In genomic region chr3:72517804-72518442, GRCh38 we compare ENCODE assay signal across 29 cellular contexts.
DNase-seq lines count a peak whose midpoint lies in the region; FAIRE-seq and TF ChIP-seq lines count a peak whose summit lies in the region.
"Had no signal": no experiment of that assay in that cellular context is flagged by ENCODE, and none has a peak within 500 bp of the region (broad histone marks: within the 10 kb centered on the region; RNA-seq: fewer than 3 reads in every experiment).

No MANE protein-coding gene starts in this region.

- H3K4me2 ChIP-seq in astrocyte (ENCODE audit: low read length) (no peak overlapping the region), hepatocyte (peak overlapping the region; percentile 31)
- H3K4me2 ChIP-seq: BLaER1 treated with 17β-estradiol and CSF1 and Interleukin-3, amounts not matched to agents 10 nM and 100 nM had no signal

- H3K27me3 ChIP-seq in astrocyte (ENCODE audit: insufficient read depth, low read length) = peaks cover 3% of the 10 kb centered on the region
- no peaks in the 10 kb centered on the region for H3K27me3 ChIP-seq in hepatocyte
- no peaks in the 10 kb centered on the region for H3K27me3 ChIP-seq in small intestine (ENCODE audit: control insufficient read depth in 2 of 2, insufficient read depth in 2 of 2, low read length in 2 of 2)
- no peaks in the 10 kb centered on the region for H3K27me3 ChIP-seq in vagina
- H3K27me3 ChIP-seq: BLaER1 treated with 17β-estradiol and CSF1 and Interleukin-3, amounts not matched to agents 10 nM and 100 nM; esophagus squamous epithelium; upper lobe of left lung had no signal

- intact Hi-C loops in vagina (cut with DNase I) = no loop called here

- no peaks in the 10 kb centered on the region for H3K79me2 ChIP-seq in astrocyte (ENCODE audit: insufficient read depth, low read length)
- H3K79me2 ChIP-seq in hepatocyte = no peaks in the 10 kb centered on the region

- no peak overlapping the region for H2AFZ ChIP-seq in astrocyte (ENCODE audit: low read depth, low read length)
- no peak overlapping the region for H2AFZ ChIP-seq in hepatocyte
- H2AFZ ChIP-seq: GM23248 had no signal

- 20% methylated on average over 5 of the region's 5 CpGs for WGBS in hepatocyte (ENCODE audit: low lambda C conversion rate, missing lambda C conversion rate)
- WGBS in small intestine, 3 donors = 20 to 55% (median 42%) methylated on average over 5 of the region's 5 CpGs

- H3K27ac ChIP-seq in astrocyte (ENCODE audit: low read depth, low read length) (no peak overlapping the region), hepatocyte (peak overlapping the region; percentile 15), small intestine (ENCODE audit: low read depth in 1 of 2, low read length in 1 of 2) (peak overlapping the region in 1 of 2 donors; percentile 66), vagina (no peak overlapping the region)
- H3K27ac ChIP-seq: BLaER1 treated with 17β-estradiol and CSF1 and Interleukin-3, amounts not matched to agents 10 nM and 100 nM; esophagus squamous epithelium; GM23248; upper lobe of left lung had no signal

- no peak for FAIRE-seq in astrocyte (lab: Jason Lieb, UNC)
- FAIRE-seq in small intestine (lab: Jason Lieb, UNC) = no peak
- FAIRE-seq: RCC 7860, TTC549 had no signal

- TF ChIP-seq CTCF in astrocyte (IDR thresholded peaks at IDR 0.05; ENCODE audit: insufficient read depth, low read depth, low read length) = no peak
- no peak for TF ChIP-seq CTCF in hepatocyte (IDR thresholded peaks at IDR 0.05; ENCODE audit: poor library complexity)
- TF ChIP-seq CTCF in vagina (IDR thresholded peaks at IDR 0.05) = no peak

- no peak overlapping the region for H3K4me3 ChIP-seq in astrocyte (ENCODE audit: insufficient read depth, low read depth, low read length)
- H3K4me3 ChIP-seq in hepatocyte = no peak overlapping the region
- no peak overlapping the region for H3K4me3 ChIP-seq in small intestine (ENCODE audit: low read depth in 1 of 2, low read length in 2 of 2)
- no peak overlapping the region for H3K4me3 ChIP-seq in vagina
- H3K4me3 ChIP-seq: BLaER1 treated with 17β-estradiol and CSF1 and Interleukin-3, amounts not matched to agents 10 nM and 100 nM; esophagus squamous epithelium; GM23248; upper lobe of left lung had no signal

- H3K9me3 ChIP-seq in astrocyte (ENCODE audit: insufficient read depth, low read depth, low read length) (no peaks in the 10 kb centered on the region), hepatocyte (ENCODE audit: low read depth) (no peaks in the 10 kb centered on the region), small intestine (ENCODE audit: control insufficient read depth, low read depth) (no peaks in the 10 kb centered on the region), vagina (no peaks in the 10 kb centered on the region)
- H3K9me3 ChIP-seq: BLaER1 treated with 17β-estradiol and CSF1 and Interleukin-3, amounts not matched to agents 10 nM and 100 nM; esophagus squamous epithelium; upper lobe of left lung had no signal

- H3K36me3 Mint-ChIP-seq in astrocyte (ENCODE audit: low read depth, unreplicated experiment) = no peaks in the 10 kb centered on the region
- H3K36me3 Mint-ChIP-seq: activated CD4-positive, alpha-beta memory T cell treated with anti-CD3 and anti-CD28 coated beads for 36 hours; natural killer cell treated with Interleukin-12 subunit alpha and Interleukin-12 subunit beta and Interleukin-15 and Interleukin-18, amount 100 ng/mL, for 72 hours had no signal

- H4K20me1 ChIP-seq in astrocyte (ENCODE audit: insufficient read depth, low read length) (no peaks in the 10 kb centered on the region), hepatocyte (ENCODE audit: insufficient read depth, poor library complexity, severe bottlenecking) (no peaks in the 10 kb centered on the region)
- H4K20me1 ChIP-seq: BLaER1 treated with 17β-estradiol and CSF1 and Interleukin-3, amounts not matched to agents 10 nM and 100 nM had no signal

- H3K9ac ChIP-seq in astrocyte (ENCODE audit: low read length) = no peak overlapping the region
- H3K9ac ChIP-seq: BLaER1 treated with 17β-estradiol and CSF1 and Interleukin-3, amounts not matched to agents 10 nM and 100 nM; GM23248 had no signal

- peak; percentile 47 for DNase-seq in NCI-H226
- DNase-seq in astrocyte (ENCODE audit: low read depth) = peak; percentile 40
- DNase-seq in hepatocyte (ENCODE audit: low spot score) = peak; percentile 36
- peak; percentile 58 for DNase-seq in small intestine
- no peak for DNase-seq in HT-29 (ENCODE audit: low spot score)
- DNase-seq in NOMO-1 treated with dmso at 0.1 percent for 144 hours (lab: John Stamatoyannopoulos, UW; ENCODE audit: unreplicated experiment) = no peak
- DNase-seq in DMS114 treated with DMSO at 0.1 percent for 48 hours (lab: John Stamatoyannopoulos, UW; ENCODE audit: unreplicated experiment) = no peak
- DNase-seq in vagina (ENCODE audit: extremely low spot score in 2 of 2) = no peak
- DNase-seq: activated CD4-positive, alpha-beta memory T cell treated with anti-CD3 and anti-CD28 coated beads for 36 hours; activated CD4-positive, CD25-positive, alpha-beta regulatory T cell treated with anti-CD3 and anti-CD28 coated beads, Interleukin-2, amount 50 U/mL, for 72 hours; activated CD8-positive, alpha-beta memory T cell treated with anti-CD3 and anti-CD28 coated beads, Interleukin-2, amount 50 U/mL, for 4 hours; activated naive CD4-positive, alpha-beta T cell treated with anti-CD3 and anti-CD28 coated beads, Interleukin-2, amount 50 U/mL, for 16 hours; anterior cingulate cortex; DMS79 treated with DMSO at 0.1 percent for 48 hours; esophagus squamous epithelium; GM23248; hypothalamus; islet precursor cell; NCI-H1105 treated with DMSO at 0.1 percent for 48 hours; NCI-H1930; NCI-H524 treated with DMSO at 0.1 percent for 48 hours; SIG-M5; upper lobe of left lung had no signal

- H3K27me3 Mint-ChIP-seq in astrocyte (ENCODE audit: low read depth, unreplicated experiment) = no peaks in the 10 kb centered on the region
- H3K27me3 Mint-ChIP-seq: activated CD4-positive, alpha-beta memory T cell treated with anti-CD3 and anti-CD28 coated beads for 36 hours; activated T-helper 17 cell treated with anti-CD3 and anti-CD28 coated beads, Interleukin-2, amount 50 U/mL, for 72 hours; dendritic cell treated with granulocyte-macrophage colony-stimulating factor and Interleukin-4, amounts not matched to agents 40 ng/mL and 50 ng/mL, for 4 days had no signal

- H3K27ac Mint-ChIP-seq in astrocyte (ENCODE audit: unreplicated experiment) = no peak overlapping the region
- H3K27ac Mint-ChIP-seq: activated CD4-positive, alpha-beta memory T cell treated with anti-CD3 and anti-CD28 coated beads for 36 hours; activated T-helper 17 cell treated with anti-CD3 and anti-CD28 coated beads, Interleukin-2, amount 50 U/mL, for 72 hours; dendritic cell treated with granulocyte-macrophage colony-stimulating factor and Interleukin-4, amounts not matched to agents 40 ng/mL and 50 ng/mL, for 4 days; natural killer cell treated with Interleukin-12 subunit alpha and Interleukin-12 subunit beta and Interleukin-15 and Interleukin-18, amount 100 ng/mL, for 72 hours had no signal

- no peaks in the 10 kb centered on the region for H3K9me2 ChIP-seq in hepatocyte (replicated peaks; ENCODE audit: insufficient read depth)

- H3K4me1 ChIP-seq in astrocyte (ENCODE audit: insufficient read depth, low read length) (peaks cover 15% of the 10 kb centered on the region), hepatocyte (ENCODE audit: insufficient read depth) (peaks cover 18% of the 10 kb centered on the region), small intestine (ENCODE audit: control insufficient read depth in 2 of 2, insufficient read depth in 1 of 2, low read depth in 1 of 2, low read length in 1 of 2) (no peaks in the 10 kb centered on the region), vagina (no peaks in the 10 kb centered on the region)

- no peaks in the 10 kb centered on the region for H3K9me3 Mint-ChIP-seq in astrocyte (ENCODE audit: unreplicated experiment)
- H3K9me3 Mint-ChIP-seq: activated CD4-positive, alpha-beta memory T cell treated with anti-CD3 and anti-CD28 coated beads for 36 hours; dendritic cell treated with granulocyte-macrophage colony-stimulating factor and Interleukin-4, amounts not matched to agents 40 ng/mL and 50 ng/mL, for 4 days; natural killer cell treated with Interleukin-12 subunit alpha and Interleukin-12 subunit beta and Interleukin-15 and Interleukin-18, amount 100 ng/mL, for 72 hours had no signal

- peaks cover 17% of the 10 kb centered on the region for H3K4me1 Mint-ChIP-seq in astrocyte (ENCODE audit: low read depth, unreplicated experiment)

- H3K4me3 Mint-ChIP-seq in astrocyte (ENCODE audit: unreplicated experiment) = no peak overlapping the region
- H3K4me3 Mint-ChIP-seq: activated CD4-positive, alpha-beta memory T cell treated with anti-CD3 and anti-CD28 coated beads for 36 hours; activated T-helper 17 cell treated with anti-CD3 and anti-CD28 coated beads, Interleukin-2, amount 50 U/mL, for 72 hours; dendritic cell treated with granulocyte-macrophage colony-stimulating factor and Interleukin-4, amounts not matched to agents 40 ng/mL and 50 ng/mL, for 4 days; natural killer cell treated with Interleukin-12 subunit alpha and Interleukin-12 subunit beta and Interleukin-15 and Interleukin-18, amount 100 ng/mL, for 72 hours had no signal

- H3K36me3 ChIP-seq in astrocyte (ENCODE audit: insufficient read depth, low read length) (no peaks in the 10 kb centered on the region), hepatocyte (replicated peaks; ENCODE audit: insufficient read depth, low read depth) (no peaks in the 10 kb centered on the region), small intestine (ENCODE audit: control insufficient read depth in 2 of 2, insufficient read depth in 2 of 2, low read length in 2 of 2) (no peaks in the 10 kb centered on the region), vagina (no peaks in the 10 kb centered on the region)
- H3K36me3 ChIP-seq: BLaER1 treated with 17β-estradiol and CSF1 and Interleukin-3, amounts not matched to agents 10 nM and 100 nM; esophagus squamous epithelium; upper lobe of left lung had no signal

- no peak for TF ChIP-seq POLR2A in vagina (IDR thresholded peaks at IDR 0.05)

Comparison
In these comparisons a context has a peak if more than half of its experiments do, and no peak if none do; other contexts are left out.
1. DNase-seq: peak in NCI-H226 (single experiment), astrocyte (single experiment), hepatocyte (single experiment) and small intestine (single experiment); none in HT-29 (single experiment), NOMO-1 treated with dmso at 0.1 percent for 144 hours (single experiment), DMS114 treated with DMSO at 0.1 percent for 48 hours (single experiment) and vagina (0 of 2).